In the genomic region with DNA sequence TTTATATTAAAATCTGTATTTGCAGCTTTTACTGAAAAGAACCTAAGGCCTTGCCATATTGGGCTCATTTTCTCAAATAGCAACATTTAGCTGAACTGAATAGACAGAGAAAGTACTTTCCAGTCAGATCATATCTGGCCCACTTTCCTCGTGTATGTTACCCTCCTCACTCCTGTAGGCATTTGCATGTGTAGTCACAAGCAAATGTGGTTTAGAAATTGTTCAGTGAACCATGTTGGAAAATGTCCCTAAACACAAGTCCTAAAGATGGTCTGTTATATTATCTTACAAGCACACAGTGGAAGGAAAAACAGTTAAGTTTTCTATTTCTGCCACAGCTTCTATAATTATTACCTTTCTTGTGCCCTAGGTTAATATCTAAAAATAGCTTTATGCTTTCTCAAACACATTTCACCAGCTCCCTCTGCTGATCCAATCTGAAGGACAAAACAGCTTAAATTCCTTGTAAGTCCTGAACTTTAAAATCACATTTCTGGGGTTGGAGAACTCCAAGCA, we compare ENCODE assay signal across 8 cellular contexts. TPM values are rescaled to one million over a fixed set of nuclear protein-coding genes. Genes with fewer than 3 reads are reported as not detected.
DNase-seq lines count a peak whose midpoint lies in the region; ATAC-seq and TF ChIP-seq lines count a peak whose summit lies in the region.

No MANE protein-coding gene starts in this region.

- H3K4me3 ChIP-seq in BLaER1 treated with 17β-estradiol and CSF1 and Interleukin-3, amounts not matched to agents 10 nM and 100 nM: no peak overlapping the region
- H3K4me3 ChIP-seq in hepatocyte (no peak overlapping the region), vagina (no peak overlapping the region)

- H4K20me1 ChIP-seq in BLaER1 treated with 17β-estradiol and CSF1 and Interleukin-3, amounts not matched to agents 10 nM and 100 nM: no peaks in the 10 kb centered on the region
- no peaks in the 10 kb centered on the region for H4K20me1 ChIP-seq in hepatocyte (ENCODE audit: insufficient read depth, poor library complexity, severe bottlenecking)

- H3K27ac ChIP-seq in BLaER1 treated with 17β-estradiol and CSF1 and Interleukin-3, amounts not matched to agents 10 nM and 100 nM: peak overlapping the region in 1 of 11 experiments; percentile 22; a peak in 1 of 22 replicates
- peak overlapping the region; percentile 63 for H3K27ac ChIP-seq in hepatocyte
- H3K27ac ChIP-seq in vagina: peak overlapping the region; percentile 68

- H3K4me1 ChIP-seq in BLaER1 treated with 17β-estradiol and CSF1 and Interleukin-3, amounts not matched to agents 10 nM and 100 nM: peaks cover 0 to 16% (median 1%) of the 10 kb centered on the region in 10 experiments; a peak in 4 of 20 replicates
- H3K4me1 ChIP-seq in hepatocyte (ENCODE audit: insufficient read depth): no peaks in the 10 kb centered on the region
- H3K4me1 ChIP-seq in vagina: peaks cover 11% of the 10 kb centered on the region

- WGBS in hepatocyte (ENCODE audit: low lambda C conversion rate, missing lambda C conversion rate): 48% methylated on average over 1 of the region's 1 CpG

- H3K4me2 ChIP-seq in BLaER1 treated with 17β-estradiol and CSF1 and Interleukin-3, amounts not matched to agents 10 nM and 100 nM: peak overlapping the region in 6 of 11 experiments; percentile 0 to 34 (median 8); a peak in 6 of 22 replicates
- H3K4me2 ChIP-seq in hepatocyte: peak overlapping the region; percentile 55

- H3K79me2 ChIP-seq in hepatocyte: no peaks in the 10 kb centered on the region

- no peaks in the 10 kb centered on the region for H3K27me3 ChIP-seq in BLaER1 treated with 17β-estradiol and CSF1 and Interleukin-3, amounts not matched to agents 10 nM and 100 nM
- H3K27me3 ChIP-seq in hepatocyte (no peaks in the 10 kb centered on the region), vagina (no peaks in the 10 kb centered on the region)

- peak; percentile 22 for ATAC-seq in GM19455 (IDR thresholded peaks at IDR 0.05; ENCODE audit: unreplicated experiment)
- ATAC-seq in HG03439 (IDR thresholded peaks at IDR 0.05; ENCODE audit: unreplicated experiment): peak; percentile 37

- TF ChIP-seq POLR2A in vagina (IDR thresholded peaks at IDR 0.05): no peak

- H3K36me3 ChIP-seq in BLaER1 treated with 17β-estradiol and CSF1 and Interleukin-3, amounts not matched to agents 10 nM and 100 nM: no peaks in the 10 kb centered on the region
- no peaks in the 10 kb centered on the region for H3K36me3 ChIP-seq in hepatocyte (replicated peaks; ENCODE audit: insufficient read depth, low read depth)
- H3K36me3 ChIP-seq in vagina: no peaks in the 10 kb centered on the region

- intact Hi-C loops in vagina (cut with DNase I): loop anchor here (5.0 kb wide), 1 partner anchor 66 kb away; a partner anchor contains a TSS

- peak overlapping the region in 1 of 11 experiments; percentile 23; a peak in 1 of 22 replicates for H3K9ac ChIP-seq in BLaER1 treated with 17β-estradiol and CSF1 and Interleukin-3, amounts not matched to agents 10 nM and 100 nM

- peak overlapping the region; percentile 15 for H2AFZ ChIP-seq in hepatocyte

- DNase-seq in hepatocyte (ENCODE audit: low spot score) (no peak), vagina (ENCODE audit: extremely low spot score in 2 of 2) (no peak), EL (no peak), SK-N-DZ (ENCODE audit: low spot score) (no peak), NCI-H510A treated with DMSO at 0.1 percent for 48 hours (lab: John Stamatoyannopoulos, UW) (no peak)

- peaks cover 0 to 9% (median 7%) of the 10 kb centered on the region in 11 experiments; a peak in 9 of 22 replicates for H3K9me3 ChIP-seq in BLaER1 treated with 17β-estradiol and CSF1 and Interleukin-3, amounts not matched to agents 10 nM and 100 nM (replicated peaks in 1 of 11)
- no peaks in the 10 kb centered on the region for H3K9me3 ChIP-seq in hepatocyte (ENCODE audit: low read depth)
- H3K9me3 ChIP-seq in vagina: no peaks in the 10 kb centered on the region

- no peaks in the 10 kb centered on the region for H3K9me2 ChIP-seq in hepatocyte (replicated peaks; ENCODE audit: insufficient read depth)

- TF ChIP-seq CTCF in hepatocyte (IDR thresholded peaks at IDR 0.05; ENCODE audit: poor library complexity): no peak
- TF ChIP-seq CTCF in vagina (IDR thresholded peaks at IDR 0.05): no peak

RNA-seq across cellular contexts. Expression of a gene that starts 0.6 kb away (rescaled TPM):
- total RNA-seq in hepatocyte: 20.5 and 31.4 TPM in 2 replicates
- polyA plus RNA-seq in hepatocyte: 10.3 and 12.6 TPM in 2 replicates
- 0.98 TPM for total RNA-seq in vagina
- polyA plus RNA-seq in SK-N-DZ (2014; cell fraction: cytosol; rRNA removed): not detected in 2 replicates
- polyA plus RNA-seq in SK-N-DZ (2014; cell fraction: nucleus; rRNA removed): not detected in 2 replicates

Comparison
In these comparisons a context has a peak if more than half of its experiments do, and no peak if none do; other contexts are left out.
1. RNA of a gene that starts 0.6 kb away (total RNA-seq): 20.5 to 31.4 TPM in hepatocyte; 0.98 TPM in vagina (single experiment); every median in the first group is over 10 times any median in the second.